22 cellular contexts compared by ENCODE assay signal in genomic region chr2:46076251-46076650, GRCh38.
DNase-seq lines count a peak whose midpoint lies in the region; ATAC-seq and TF ChIP-seq lines count a peak whose summit lies in the region.
"Had no signal": no experiment of that assay in that cellular context is flagged by ENCODE, and none has a peak within 500 bp of the region (broad histone marks: within the 10 kb centered on the region; RNA-seq: fewer than 3 reads in every experiment).

No MANE protein-coding gene starts in this region.

- H3K36me3 ChIP-seq in left ventricle myocardium inferior (no peaks in the 10 kb centered on the region), RWPE2 (ENCODE audit: low read depth) (no peaks in the 10 kb centered on the region), upper lobe of left lung (peaks cover 0 to 4% (median 0%) of the 10 kb centered on the region in 4 donors), testis (ENCODE audit: low read depth, missing control alignments) (no peaks in the 10 kb centered on the region)
- H3K36me3 ChIP-seq: tibial nerve had no signal

- WGBS in upper lobe of left lung, 2 donors = 74 to 84% methylated on average over 4 of the region's 4 CpGs
- WGBS in testis, 2 donors = 86 to 90% methylated on average over 4 of the region's 4 CpGs

- H3K4me3 ChIP-seq in left ventricle myocardium inferior (no peak overlapping the region), RWPE2 (ENCODE audit: severe bottlenecking) (no peak overlapping the region), fibroblast of villous mesenchyme (ENCODE audit: low read depth, low read length) (no peak overlapping the region), upper lobe of left lung (peak overlapping the region in 3 of 4 donors; percentile 20 to 45 (median 23)), testis (no peak overlapping the region)
- H3K4me3 ChIP-seq: PC-9, SK-N-MC, tibial nerve had no signal

- H3K27ac ChIP-seq in left ventricle myocardium inferior (replicated peaks) = peak overlapping the region; percentile 57
- H3K27ac ChIP-seq in RWPE2 (ENCODE audit: poor library complexity, severe bottlenecking) = peak overlapping the region; percentile 5
- peak overlapping the region; percentile 64 to 87 (median 76) for H3K27ac ChIP-seq in upper lobe of left lung
- no peak overlapping the region for H3K27ac ChIP-seq in testis
- H3K27ac ChIP-seq: KMS-11, PC-9, SK-N-MC had no signal

- TF ChIP-seq CTCF in left ventricle myocardium inferior (IDR thresholded peaks at IDR 0.05; ENCODE audit: borderline replicate concordance) (no peak), RWPE2 (IDR thresholded peaks at IDR 0.05; ENCODE audit: poor library complexity, severe bottlenecking) (no peak), fibroblast of villous mesenchyme (IDR thresholded peaks at IDR 0.05; ENCODE audit: insufficient read depth, low read depth, low read length) (no peak), upper lobe of left lung (IDR thresholded peaks at IDR 0.05) (no peak), testis (IDR thresholded peaks at IDR 0.05) (no peak)

- H3K4me1 ChIP-seq in left ventricle myocardium inferior = peaks cover 36% of the 10 kb centered on the region
- H3K4me1 ChIP-seq in RWPE2 (ENCODE audit: insufficient read depth, poor library complexity, severe bottlenecking) = peaks cover 30% of the 10 kb centered on the region
- H3K4me1 ChIP-seq in upper lobe of left lung = peaks cover 3 to 17% (median 9%) of the 10 kb centered on the region in 4 donors
- no peaks in the 10 kb centered on the region for H3K4me1 ChIP-seq in testis

- ATAC-seq in Right ventricle myocardium inferior = no peak
- ATAC-seq in RWPE2 (ENCODE audit: low read depth) = no peak
- no peak for ATAC-seq in upper lobe of left lung (ENCODE audit: low FRiP score in 2 of 2)
- ATAC-seq: stimulated activated memory B cell treated with anti-CD40 and anti-IgM and Interleukin-4, amounts not matched to agents 10 μg/mL and 1 μg/mL and 100 μg/mL, for 72 hours had no signal

- intact Hi-C loops in left ventricle myocardium inferior (cut with micrococcal nuclease) (no loop called here), Right ventricle myocardium inferior (cut with DNase I) (loop anchor here (5.0 kb wide), 1 partner anchor 201 kb away; no protein-coding TSS in a partner anchor), testis (cut with DNase I; ENCODE audit: low total_unique reads) (no loop called here)

- no peaks in the 10 kb centered on the region for H3K27me3 ChIP-seq in left ventricle myocardium inferior (ENCODE audit: low read depth)
- no peaks in the 10 kb centered on the region for H3K27me3 ChIP-seq in RWPE2 (ENCODE audit: insufficient read depth, poor library complexity, severe bottlenecking)
- no peaks in the 10 kb centered on the region for H3K27me3 ChIP-seq in upper lobe of left lung
- H3K27me3 ChIP-seq in testis = no peaks in the 10 kb centered on the region
- H3K27me3 ChIP-seq: tibial nerve had no signal

- no peak for DNase-seq in left ventricle myocardium inferior
- no peak for DNase-seq in Right ventricle myocardium inferior (ENCODE audit: missing footprints)
- no peak for DNase-seq in RWPE2 (ENCODE audit: low spot score)
- peak; percentile 89 for DNase-seq in fibroblast of villous mesenchyme (ENCODE audit: low read depth)
- DNase-seq in upper lobe of left lung = no peak
- DNase-seq in testis = no peak
- no peak for DNase-seq in ureter (ENCODE audit: low spot score)
- DNase-seq in NCI-H1436 treated with DMSO at 0.1 percent for 48 hours (lab: John Stamatoyannopoulos, UW) = no peak
- DNase-seq: activated CD4-positive, alpha-beta T cell treated with anti-CD3 and anti-CD28 coated beads for 4 hours; activated effector memory CD4-positive, alpha-beta T cell treated with anti-CD3 and anti-CD28 coated beads, Interleukin-2, amount 50 U/mL, for 16 hours; CD4-positive, alpha-beta T cell; cerebellar nuclear complex; DMS79 treated with DMSO at 0.1 percent for 48 hours; effector CD8-positive, alpha-beta T cell; NCI-H1092; NCI-H2081 treated with DMSO at 0.1 percent for 48 hours; NCI-H526; PC-9 had no signal

- TF ChIP-seq POLR2A in upper lobe of left lung (IDR thresholded peaks at IDR 0.05) (no peak), testis (IDR thresholded peaks at IDR 0.05) (no peak)

- H3K9me3 ChIP-seq in left ventricle myocardium inferior (replicated peaks) (no peaks in the 10 kb centered on the region), RWPE2 (ENCODE audit: severe bottlenecking) (no peaks in the 10 kb centered on the region), upper lobe of left lung (no peaks in the 10 kb centered on the region), testis (no peaks in the 10 kb centered on the region)
- H3K9me3 ChIP-seq: tibial nerve had no signal

- no peak for TF ChIP-seq EP300 in upper lobe of left lung (IDR thresholded peaks at IDR 0.05)

Comparison
In these comparisons a context has a peak if more than half of its experiments do, and no peak if none do; other contexts are left out.
1. H3K27ac ChIP-seq: peak in left ventricle myocardium inferior (single experiment), RWPE2 (single experiment) and upper lobe of left lung (4 of 4); none in testis (0 of 2).
2. H3K4me3 ChIP-seq: peak in upper lobe of left lung (3 of 4); none in left ventricle myocardium inferior (single experiment), RWPE2 (single experiment), fibroblast of villous mesenchyme (single experiment) and testis (0 of 2).